ENCODE assay signal across 1 cellular context in the genomic region with DNA sequence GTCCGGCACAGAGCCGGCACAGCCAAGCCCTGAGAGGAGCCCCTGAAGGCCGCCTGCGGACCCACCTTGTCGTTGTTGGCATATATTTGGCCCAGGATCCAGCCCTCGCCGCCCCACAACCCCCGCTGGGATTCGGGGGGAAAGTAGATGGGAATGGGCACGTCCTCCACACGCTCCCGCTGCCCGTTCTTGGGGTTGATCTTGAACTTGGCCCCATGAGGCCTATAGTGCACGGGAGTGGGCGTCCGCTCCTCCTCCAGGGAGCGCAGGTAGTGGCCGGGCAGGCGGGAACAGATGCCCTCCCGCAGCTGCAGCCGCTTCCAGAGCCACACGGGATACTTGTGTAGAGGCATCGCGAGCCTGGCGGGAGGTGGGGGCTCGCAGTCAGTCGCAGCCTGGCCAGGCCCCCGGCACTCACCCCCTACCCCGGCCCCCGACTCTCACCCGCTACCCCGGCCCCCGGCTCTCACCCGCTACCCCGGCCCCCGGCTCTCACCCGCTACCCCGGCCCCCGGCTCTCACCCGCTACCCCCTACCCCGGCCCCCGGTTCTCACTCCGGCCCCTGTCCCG.
TF ChIP-seq lines count a peak whose summit lies in the region.

No MANE protein-coding gene starts in this region.

TF ChIP-seq in K562, 482 proteins besides CTCF, POLR2A, EP300 and RAD21:
- no peak for TF ChIP-seq ZSCAN29 (IDR thresholded peaks at IDR 0.05)
- TF ChIP-seq SAP30 (IDR thresholded peaks at IDR 0.05; ENCODE audit: borderline replicate concordance, insufficient read depth, low read depth, low read length, poor library complexity, severe bottlenecking): peak; percentile 19
- no peak for TF ChIP-seq TEAD2 (tag; IDR thresholded peaks at IDR 0.05)
- no peak for TF ChIP-seq HLTF (IDR thresholded peaks at IDR 0.05)
- TF ChIP-seq PHF8 (IDR thresholded peaks at IDR 0.05; ENCODE audit: borderline replicate concordance, low read length): peak; percentile 30; the same call in 1 of the 2 replicates
- peak; percentile 77 for TF ChIP-seq RBBP5 (IDR thresholded peaks at IDR 0.05; ENCODE audit: borderline replicate concordance, insufficient read depth, low read length, poor library complexity, severe bottlenecking)
- 0 out of 2 replicates have a peak, but pooled peaks have one; percentile 15 for TF ChIP-seq EGR1 (conservative IDR thresholded peaks at IDR 0.05)
- no peak for TF ChIP-seq SMC3 (conservative IDR thresholded peaks at IDR 0.05; ENCODE audit: insufficient read depth, low read depth, low read length)
- TF ChIP-seq TEAD4 (IDR thresholded peaks at IDR 0.05; ENCODE audit: low read length): no peak
- TF ChIP-seq TEAD4 (CRISPR knock-in tag; IDR thresholded peaks at IDR 0.05; ENCODE audit: borderline replicate concordance): no peak
- peak in 1 of 2 experiments; percentile 23; a peak in 1 of 4 replicates for TF ChIP-seq MAZ (CRISPR knock-in tag; conservative IDR thresholded peaks at IDR 0.05 in 1 of 2, IDR thresholded peaks at IDR 0.05 in 1 of 2)
- TF ChIP-seq, protein P1, sequence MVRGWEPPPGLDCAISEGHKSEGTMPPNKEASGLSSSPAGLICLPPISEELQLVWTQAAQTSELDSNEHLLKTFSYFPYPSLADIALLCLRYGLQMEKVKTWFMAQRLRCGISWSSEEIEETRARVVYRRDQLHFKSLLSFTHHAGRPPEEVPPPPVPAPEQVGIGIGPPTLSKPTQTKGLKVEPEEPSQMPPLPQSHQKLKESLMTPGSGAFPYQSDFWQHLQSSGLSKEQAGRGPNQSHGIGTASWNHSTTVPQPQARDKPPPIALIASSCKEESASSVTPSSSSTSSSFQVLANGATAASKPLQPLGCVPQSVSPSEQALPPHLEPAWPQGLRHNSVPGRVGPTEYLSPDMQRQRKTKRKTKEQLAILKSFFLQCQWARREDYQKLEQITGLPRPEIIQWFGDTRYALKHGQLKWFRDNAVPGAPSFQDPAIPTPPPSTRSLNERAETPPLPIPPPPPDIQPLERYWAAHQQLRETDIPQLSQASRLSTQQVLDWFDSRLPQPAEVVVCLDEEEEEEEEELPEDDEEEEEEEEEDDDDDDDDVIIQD (CRISPR knock-in tag; IDR thresholded peaks at IDR 0.05): no peak
- no peak for TF ChIP-seq TCF7L2 (IDR thresholded peaks at IDR 0.05; ENCODE audit: low read depth, low read length)
- TF ChIP-seq ZNF584 (CRISPR knock-in tag; IDR thresholded peaks at IDR 0.05; ENCODE audit: low read depth): no peak
- 0 out of 2 replicates have a peak, but pooled peaks have one; percentile 24 for TF ChIP-seq ETV5 (CRISPR knock-in tag; IDR thresholded peaks at IDR 0.05; ENCODE audit: low read depth)
- TF ChIP-seq IFI16 (CRISPR knock-in tag; IDR thresholded peaks at IDR 0.05): no peak
- TF ChIP-seq XRCC5 (IDR thresholded peaks at IDR 0.05; ENCODE audit: low read depth, low read length): no peak
- peak; percentile 69 for TF ChIP-seq POLR2G (IDR thresholded peaks at IDR 0.05; ENCODE audit: low read depth, low read length)
- peak; percentile 17 for TF ChIP-seq HMGN3 (IDR thresholded peaks at IDR 0.05; ENCODE audit: borderline replicate concordance, extremely low read depth, insufficient read length, low read depth, low read length)
- TF ChIP-seq KDM4B (IDR thresholded peaks at IDR 0.05; ENCODE audit: borderline replicate concordance in 2 of 2, low read depth in 1 of 2): no peak
- TF ChIP-seq, protein P2, sequence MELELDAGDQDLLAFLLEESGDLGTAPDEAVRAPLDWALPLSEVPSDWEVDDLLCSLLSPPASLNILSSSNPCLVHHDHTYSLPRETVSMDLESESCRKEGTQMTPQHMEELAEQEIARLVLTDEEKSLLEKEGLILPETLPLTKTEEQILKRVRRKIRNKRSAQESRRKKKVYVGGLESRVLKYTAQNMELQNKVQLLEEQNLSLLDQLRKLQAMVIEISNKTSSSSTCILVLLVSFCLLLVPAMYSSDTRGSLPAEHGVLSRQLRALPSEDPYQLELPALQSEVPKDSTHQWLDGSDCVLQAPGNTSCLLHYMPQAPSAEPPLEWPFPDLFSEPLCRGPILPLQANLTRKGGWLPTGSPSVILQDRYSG (tag; conservative IDR thresholded peaks at IDR 0.05; ENCODE audit: low read depth): no peak
- TF ChIP-seq, protein P3, sequence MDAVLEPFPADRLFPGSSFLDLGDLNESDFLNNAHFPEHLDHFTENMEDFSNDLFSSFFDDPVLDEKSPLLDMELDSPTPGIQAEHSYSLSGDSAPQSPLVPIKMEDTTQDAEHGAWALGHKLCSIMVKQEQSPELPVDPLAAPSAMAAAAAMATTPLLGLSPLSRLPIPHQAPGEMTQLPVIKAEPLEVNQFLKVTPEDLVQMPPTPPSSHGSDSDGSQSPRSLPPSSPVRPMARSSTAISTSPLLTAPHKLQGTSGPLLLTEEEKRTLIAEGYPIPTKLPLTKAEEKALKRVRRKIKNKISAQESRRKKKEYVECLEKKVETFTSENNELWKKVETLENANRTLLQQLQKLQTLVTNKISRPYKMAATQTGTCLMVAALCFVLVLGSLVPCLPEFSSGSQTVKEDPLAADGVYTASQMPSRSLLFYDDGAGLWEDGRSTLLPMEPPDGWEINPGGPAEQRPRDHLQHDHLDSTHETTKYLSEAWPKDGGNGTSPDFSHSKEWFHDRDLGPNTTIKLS (IDR thresholded peaks at IDR 0.05; ENCODE audit: borderline replicate concordance, low read depth): no peak
- no peak for TF ChIP-seq NFE2 (IDR thresholded peaks at IDR 0.05; ENCODE audit: low read depth)
- TF ChIP-seq RBM14 (IDR thresholded peaks at IDR 0.05; ENCODE audit: borderline replicate concordance, insufficient read depth, low read depth, low read length): no peak
- TF ChIP-seq, protein P4, sequence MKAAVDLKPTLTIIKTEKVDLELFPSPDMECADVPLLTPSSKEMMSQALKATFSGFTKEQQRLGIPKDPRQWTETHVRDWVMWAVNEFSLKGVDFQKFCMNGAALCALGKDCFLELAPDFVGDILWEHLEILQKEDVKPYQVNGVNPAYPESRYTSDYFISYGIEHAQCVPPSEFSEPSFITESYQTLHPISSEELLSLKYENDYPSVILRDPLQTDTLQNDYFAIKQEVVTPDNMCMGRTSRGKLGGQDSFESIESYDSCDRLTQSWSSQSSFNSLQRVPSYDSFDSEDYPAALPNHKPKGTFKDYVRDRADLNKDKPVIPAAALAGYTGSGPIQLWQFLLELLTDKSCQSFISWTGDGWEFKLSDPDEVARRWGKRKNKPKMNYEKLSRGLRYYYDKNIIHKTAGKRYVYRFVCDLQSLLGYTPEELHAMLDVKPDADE (conservative IDR thresholded peaks at IDR 0.05; ENCODE audit: control insufficient read depth, low read depth, low read length): peak; percentile 38; the same call in 1 of the 2 replicates
- 0 out of 2 replicates have a peak, but pooled peaks have one; percentile 3 for TF ChIP-seq RBFOX2 (IDR thresholded peaks at IDR 0.05; ENCODE audit: low read depth, low read length)
- TF ChIP-seq ZNF668 (CRISPR knock-in tag; IDR thresholded peaks at IDR 0.05): no peak
- no peak for TF ChIP-seq FIP1L1 (IDR thresholded peaks at IDR 0.05; ENCODE audit: low read depth, low read length, poor library complexity, severe bottlenecking)
- TF ChIP-seq, protein P5, sequence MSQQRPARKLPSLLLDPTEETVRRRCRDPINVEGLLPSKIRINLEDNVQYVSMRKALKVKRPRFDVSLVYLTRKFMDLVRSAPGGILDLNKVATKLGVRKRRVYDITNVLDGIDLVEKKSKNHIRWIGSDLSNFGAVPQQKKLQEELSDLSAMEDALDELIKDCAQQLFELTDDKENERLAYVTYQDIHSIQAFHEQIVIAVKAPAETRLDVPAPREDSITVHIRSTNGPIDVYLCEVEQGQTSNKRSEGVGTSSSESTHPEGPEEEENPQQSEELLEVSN (IDR thresholded peaks at IDR 0.05; ENCODE audit: borderline replicate concordance in 1 of 2, extremely low read depth in 1 of 2, insufficient read depth in 1 of 2, insufficient read length in 1 of 2, low read depth in 1 of 2, low read length in 1 of 2, poor library complexity in 1 of 2, severe bottlenecking in 1 of 2): peak in 1 of 2 experiments; percentile 48
- TF ChIP-seq ZFX (CRISPR knock-in tag; IDR thresholded peaks at IDR 0.05): peak; percentile 30; the same call in 1 of the 2 replicates
- peak; percentile 70; the same call in 1 of the 2 replicates for TF ChIP-seq ZBTB7A (IDR thresholded peaks at IDR 0.05; ENCODE audit: borderline replicate concordance, control insufficient read depth, low read depth, low read length)
- TF ChIP-seq SMAD4 (CRISPR knock-in tag; conservative IDR thresholded peaks at IDR 0.05): 0 out of 2 replicates have a peak, but pooled peaks have one; percentile 18
- TF ChIP-seq, protein P6, sequence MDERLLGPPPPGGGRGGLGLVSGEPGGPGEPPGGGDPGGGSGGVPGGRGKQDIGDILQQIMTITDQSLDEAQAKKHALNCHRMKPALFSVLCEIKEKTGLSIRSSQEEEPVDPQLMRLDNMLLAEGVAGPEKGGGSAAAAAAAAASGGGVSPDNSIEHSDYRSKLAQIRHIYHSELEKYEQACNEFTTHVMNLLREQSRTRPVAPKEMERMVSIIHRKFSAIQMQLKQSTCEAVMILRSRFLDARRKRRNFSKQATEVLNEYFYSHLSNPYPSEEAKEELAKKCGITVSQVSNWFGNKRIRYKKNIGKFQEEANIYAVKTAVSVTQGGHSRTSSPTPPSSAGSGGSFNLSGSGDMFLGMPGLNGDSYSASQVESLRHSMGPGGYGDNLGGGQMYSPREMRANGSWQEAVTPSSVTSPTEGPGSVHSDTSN (CRISPR knock-in tag; IDR thresholded peaks at IDR 0.05; ENCODE audit: low read depth): no peak
- TF ChIP-seq, protein P6 (tag; conservative IDR thresholded peaks at IDR 0.05; ENCODE audit: low read depth): no peak
- TF ChIP-seq RBM22 (IDR thresholded peaks at IDR 0.05; ENCODE audit: low read depth, low read length, poor library complexity, severe bottlenecking): peak; percentile 9
TF ChIP-seq in K562: peak in this region for 15.
